ENCODE assay signal across 10 cellular contexts in the genomic region with DNA sequence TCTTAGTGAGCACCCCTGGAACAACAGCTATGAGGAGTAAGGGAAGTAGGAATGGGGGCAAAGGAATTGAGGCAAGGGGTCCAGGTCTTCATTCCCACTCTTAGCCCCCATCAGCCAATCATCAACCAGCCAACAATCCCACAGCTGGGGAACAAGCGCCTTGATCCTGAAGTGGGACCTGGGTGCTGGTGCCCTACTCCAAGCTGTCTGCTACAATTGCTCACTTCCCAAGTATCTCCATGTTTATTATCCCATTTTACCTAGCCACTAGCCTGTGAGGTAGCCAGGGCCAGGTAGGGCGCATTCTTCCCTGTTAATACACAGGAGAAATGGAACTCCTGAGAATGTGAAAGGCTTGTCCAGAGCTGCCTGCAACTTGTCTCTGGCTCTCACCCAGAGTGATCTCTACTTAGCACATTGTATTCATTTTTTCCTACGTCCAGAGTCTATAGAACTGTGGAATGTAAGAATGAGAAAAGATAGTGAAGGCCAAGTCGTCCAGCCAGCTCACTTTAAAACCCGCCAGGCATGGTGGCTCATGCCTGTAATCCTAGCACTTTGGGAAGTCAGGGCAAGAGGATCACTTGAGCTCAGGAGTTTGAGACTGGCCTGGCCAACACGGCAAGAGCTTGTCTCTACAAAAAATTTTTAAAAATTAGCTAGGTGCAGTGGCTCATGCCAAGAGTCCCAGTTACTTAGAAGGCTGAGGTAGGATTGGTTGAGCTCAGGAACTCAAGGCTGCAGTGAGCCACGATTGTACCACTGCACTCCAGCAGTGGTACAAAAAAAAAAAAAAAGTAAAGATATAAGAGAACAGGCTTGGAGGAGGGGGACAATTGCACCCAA. TPM values are rescaled to one million over a fixed set of nuclear protein-coding genes. Genes with fewer than 3 reads are reported as not detected.
DNase-seq lines count a peak whose midpoint lies in the region; ATAC-seq and TF ChIP-seq lines count a peak whose summit lies in the region.
"Had no signal": no experiment of that assay in that cellular context is flagged by ENCODE, and none has a peak within 500 bp of the region (broad histone marks: within the 10 kb centered on the region; RNA-seq: fewer than 3 reads in every experiment).

No MANE protein-coding gene starts in this region.

- TF ChIP-seq CTCF in SK-N-SH (IDR thresholded peaks at IDR 0.05) (no peak), epithelial cell of esophagus (IDR thresholded peaks at IDR 0.05; ENCODE audit: insufficient read depth, low read depth, low read length, missing control alignments) (no peak), nephron (IDR thresholded peaks at IDR 0.05; ENCODE audit: unreplicated experiment in 3 of 3) (no peak), stomach (IDR thresholded peaks at IDR 0.05) (no peak)

- peak overlapping the region in 1 of 3 experiments; percentile 26 for H3K4me3 Mint-ChIP-seq in nephron
- H3K4me3 Mint-ChIP-seq: dendritic cell treated with granulocyte-macrophage colony-stimulating factor and Interleukin-4, amounts not matched to agents 40 ng/mL and 50 ng/mL, for 4 days had no signal

- POLR2A ChIA-PET in SK-N-SH (lab: Yijun Ruan, JAX) = interaction anchor here (0.6 kb wide), 2 partner anchors 8 to 13 kb away, joined by 3 to 4 read pairs; no protein-coding TSS in a partner anchor

- H3K9me3 Mint-ChIP-seq in nephron = no peaks in the 10 kb centered on the region
- H3K9me3 Mint-ChIP-seq: dendritic cell treated with granulocyte-macrophage colony-stimulating factor and Interleukin-4, amounts not matched to agents 40 ng/mL and 50 ng/mL, for 4 days had no signal

- no peaks in the 10 kb centered on the region for H4K20me1 ChIP-seq in SK-N-SH (ENCODE audit: insufficient read depth)

- CTCF ChIA-PET in SK-N-SH (lab: Yijun Ruan, JAX) = interaction anchor here (1.9 to 2.6 kb wide), 2 partner anchors 23 to 68 kb away, joined by 10 to 12 read pairs; no protein-coding TSS in a partner anchor

- TF ChIP-seq RAD21 in SK-N-SH (IDR thresholded peaks at IDR 0.05; ENCODE audit: low read length) = no peak

- no peak for TF ChIP-seq POLR2A in stomach (IDR thresholded peaks at IDR 0.05)

- H3K27me3 ChIP-seq in SK-N-SH (ENCODE audit: insufficient read depth) (no peaks in the 10 kb centered on the region), stomach (no peaks in the 10 kb centered on the region)

- H3K27me3 Mint-ChIP-seq in nephron (ENCODE audit: low read depth) = peaks cover 3% of the 10 kb centered on the region
- H3K27me3 Mint-ChIP-seq: dendritic cell treated with granulocyte-macrophage colony-stimulating factor and Interleukin-4, amounts not matched to agents 40 ng/mL and 50 ng/mL, for 4 days had no signal

- H3K36me3 ChIP-seq in SK-N-SH (replicated peaks in 1 of 2; ENCODE audit: control insufficient read depth in 1 of 2, insufficient read depth in 2 of 2, low read length in 1 of 2) (no peaks in the 10 kb centered on the region), stomach (no peaks in the 10 kb centered on the region)

- H3K9me3 ChIP-seq in SK-N-SH (no peaks in the 10 kb centered on the region), stomach (no peaks in the 10 kb centered on the region)

- H2AFZ ChIP-seq in SK-N-SH (ENCODE audit: low read depth) = peak overlapping the region; percentile 54; the same call in 1 of the 2 replicates

- ATAC-seq in GM19455 (IDR thresholded peaks at IDR 0.05; ENCODE audit: unreplicated experiment) = no peak

- H3K4me3 ChIP-seq in SK-N-SH (ENCODE audit: low read depth in 2 of 2, low read length in 1 of 2) (no peak overlapping the region), epithelial cell of esophagus (ENCODE audit: low read length) (no peak overlapping the region), stomach (no peak overlapping the region)

- H3K4me2 ChIP-seq in SK-N-SH = peak overlapping the region; percentile 51; the same call in 1 of the 2 replicates

- H3F3A ChIP-seq in SK-N-SH (replicated peaks; ENCODE audit: insufficient read depth) = peaks cover 43% of the 10 kb centered on the region

- peak overlapping the region; percentile 34; the same call in 1 of the 2 replicates for H3K9ac ChIP-seq in SK-N-SH

- H3K4me1 ChIP-seq in SK-N-SH (ENCODE audit: control insufficient read depth in 1 of 2, insufficient read depth in 2 of 2, low read depth in 1 of 2, low read length in 1 of 2) (peaks cover 0 to 26% of the 10 kb centered on the region in 2 experiments; a peak in 3 of 4 replicates), stomach (no peaks in the 10 kb centered on the region)

- H3K36me3 Mint-ChIP-seq in nephron (ENCODE audit: low read depth) = no peaks in the 10 kb centered on the region

- TF ChIP-seq EP300 in SK-N-SH (IDR thresholded peaks at IDR 0.05; ENCODE audit: borderline replicate concordance in 1 of 2, low read depth in 1 of 2, low read length in 1 of 2) (no peak; a peak in 1 of 4 replicates), stomach (IDR thresholded peaks at IDR 0.05) (no peak)

- no peaks in the 10 kb centered on the region for H3K9me2 ChIP-seq in SK-N-SH

- H3K4me1 Mint-ChIP-seq in nephron = peaks cover 35% of the 10 kb centered on the region

- intact Hi-C loops in stomach (cut with DNase I; ENCODE audit: low total_unique reads) = no loop called here

- WGBS in SK-N-SH (ENCODE audit: low lambda C conversion rate) = 41% methylated on average over 7 of the region's 7 CpGs
- WGBS in stomach, 5 donors = 39 to 57% (median 49%) methylated on average over 7 of the region's 7 CpGs

- DNase-seq in GM03348 (ENCODE audit: low spot score) (peak; percentile 52), SK-N-SH (no peak), epithelial cell of esophagus (ENCODE audit: low read depth) (peak; percentile 93), stomach (no peak)
- DNase-seq in stimulated activated naive CD4-positive, alpha-beta T cell treated with Interleukin-2 at 50 U/mL for 16 hours (lab: John Stamatoyannopoulos, UW) = no peak
- DNase-seq: DMS 273 treated with DMSO at 0.1 percent for 48 hours, NCI-H2029 treated with DMSO at 0.1 percent for 48 hours had no signal

- peak overlapping the region in 2 of 3 experiments; percentile 77 to 86 for H3K27ac Mint-ChIP-seq in nephron
- H3K27ac Mint-ChIP-seq: dendritic cell treated with granulocyte-macrophage colony-stimulating factor and Interleukin-4, amounts not matched to agents 40 ng/mL and 50 ng/mL, for 4 days had no signal

- peak overlapping the region; percentile 76 to 87; a peak in 3 of 4 replicates for H3K27ac ChIP-seq in SK-N-SH (ENCODE audit: low read depth in 2 of 2, low read length in 1 of 2)
- H3K27ac ChIP-seq in stomach = no peak overlapping the region

- no peaks in the 10 kb centered on the region for H3K79me2 ChIP-seq in SK-N-SH (ENCODE audit: insufficient read depth)

TF ChIP-seq in SK-N-SH, 30 proteins besides CTCF, POLR2A, EP300 and RAD21 (continues in another document):
- TF ChIP-seq TCF12 (IDR thresholded peaks at IDR 0.05) = peak; percentile 76
- peak; percentile 59; the same call in 1 of the 2 replicates for TF ChIP-seq NFIC (IDR thresholded peaks at IDR 0.05; ENCODE audit: borderline replicate concordance)
- no peak for TF ChIP-seq FOXM1 (IDR thresholded peaks at IDR 0.05; ENCODE audit: low read depth)
- TF ChIP-seq POLR2AphosphoS5 (IDR thresholded peaks at IDR 0.05; ENCODE audit: low read depth, low read length) = peak; percentile 35; the same call in 1 of the 2 replicates
- TF ChIP-seq, protein P1, sequence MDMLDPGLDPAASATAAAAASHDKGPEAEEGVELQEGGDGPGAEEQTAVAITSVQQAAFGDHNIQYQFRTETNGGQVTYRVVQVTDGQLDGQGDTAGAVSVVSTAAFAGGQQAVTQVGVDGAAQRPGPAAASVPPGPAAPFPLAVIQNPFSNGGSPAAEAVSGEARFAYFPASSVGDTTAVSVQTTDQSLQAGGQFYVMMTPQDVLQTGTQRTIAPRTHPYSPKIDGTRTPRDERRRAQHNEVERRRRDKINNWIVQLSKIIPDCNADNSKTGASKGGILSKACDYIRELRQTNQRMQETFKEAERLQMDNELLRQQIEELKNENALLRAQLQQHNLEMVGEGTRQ (IDR thresholded peaks at IDR 0.05; ENCODE audit: borderline replicate concordance, low read depth, low read length) = no peak

RNA-seq across cellular contexts. Expression of a gene that starts 6.2 kb away (rescaled TPM):
- polyA plus RNA-seq in SK-N-SH (2012; rRNA removed) (7.4 and 10.3 TPM in 2 replicates), stomach (1 to 10 TPM; 1.8 to 4.1 (median 2.7) TPM)
- 10.7 and 14.5 TPM in 2 replicates for polyA plus RNA-seq in SK-N-SH (2012; cell fraction: cytosol; rRNA removed)
- polyA plus RNA-seq in SK-N-SH (2012; cell fraction: nucleus; rRNA removed) = 3.1 and 7.3 TPM in 2 replicates
- 10 to 100 TPM in 1 of 5 donors, 1 to 10 TPM in 1, under 1 TPM in 2, not detected in 1; under 0.01 to 12.1 (median 1.6) TPM for total RNA-seq in stomach

RNA-seq across cellular contexts. Expression of a gene that starts 17.0 kb away (rescaled TPM):
- polyA plus RNA-seq in SK-N-SH (2012; rRNA removed) (10.9 and 13.5 TPM in 2 replicates), stomach (1 to 10 TPM; 5.4 to 10.0 (median 7.3) TPM)
- 9.4 and 11.9 TPM in 2 replicates for polyA plus RNA-seq in SK-N-SH (2012; cell fraction: cytosol; rRNA removed)
- 4.1 and 4.7 TPM in 2 replicates for polyA plus RNA-seq in SK-N-SH (2012; cell fraction: nucleus; rRNA removed)
- 10 to 100 TPM in 2 of 5 donors, 1 to 10 TPM in 1, not detected in 2; 7.3 to 15.2 (median 12.8) TPM for total RNA-seq in stomach

RNA-seq across cellular contexts. Expression of a gene that starts 25.3 kb away (rescaled TPM):
- not detected in 2 replicates for polyA plus RNA-seq in SK-N-SH (2012; rRNA removed)
- not detected in 2 replicates for polyA plus RNA-seq in SK-N-SH (2012; cell fraction: cytosol; rRNA removed)
- polyA plus RNA-seq in SK-N-SH (2012; cell fraction: nucleus; rRNA removed) = not detected in 2 replicates
- total RNA-seq in stomach = under 1 TPM in 1 of 5 donors, not detected in 4; 0.87 TPM
- polyA plus RNA-seq in stomach = under 1 TPM in 2 of 3 donors, not detected in 1; 0.13 to 0.46 TPM

RNA-seq across cellular contexts. Expression of a gene that starts 37.0 kb away (rescaled TPM):
- polyA plus RNA-seq in SK-N-SH (2012; rRNA removed) (98.4 and 119 TPM in 2 replicates), stomach (10 to 100 TPM in 2 of 3 donors, 1 to 10 TPM in 1; 8.8 to 23.7 (median 22.3) TPM)
- 37.8 and 54.3 TPM in 2 replicates for polyA plus RNA-seq in SK-N-SH (2012; cell fraction: cytosol; rRNA removed)
- polyA plus RNA-seq in SK-N-SH (2012; cell fraction: nucleus; rRNA removed) = 254 and 357 TPM in 2 replicates
- total RNA-seq in stomach = 10 to 100 TPM in 3 of 5 donors, 1 to 10 TPM in 2; 6.1 to 16.2 (median 11.1) TPM

RNA-seq across cellular contexts. Expression of a gene that starts 41.7 kb away (rescaled TPM):
- polyA plus RNA-seq in SK-N-SH (2012; rRNA removed) = 7.6 and 10.8 TPM in 2 replicates
- 8.6 and 11.1 TPM in 2 replicates for polyA plus RNA-seq in SK-N-SH (2012; cell fraction: cytosol; rRNA removed)
- polyA plus RNA-seq in SK-N-SH (2012; cell fraction: nucleus; rRNA removed) = 11.5 and 13.5 TPM in 2 replicates
- 1 to 10 TPM in 1 of 5 donors, under 1 TPM in 1, not detected in 3; 0.92 to 3.6 TPM for total RNA-seq in stomach
- polyA plus RNA-seq in stomach = 10 to 100 TPM in 1 of 3 donors, 1 to 10 TPM in 2; 5.4 to 10.1 (median 8.6) TPM

Comparison
In these comparisons a context has a peak if more than half of its experiments do, and no peak if none do; other contexts are left out.
1. DNase-seq: peak in GM03348 (single experiment) and epithelial cell of esophagus (single experiment); none in SK-N-SH (single experiment), stimulated activated naive CD4-positive, alpha-beta T cell treated with Interleukin-2 at 50 U/mL for 16 hours (single experiment) and stomach (single experiment).
2. H3K27ac ChIP-seq: peak in SK-N-SH (2 of 2); none in stomach (0 of 5).